Comparison of ENCODE assay signal across 22 cellular contexts in the genomic region with DNA sequence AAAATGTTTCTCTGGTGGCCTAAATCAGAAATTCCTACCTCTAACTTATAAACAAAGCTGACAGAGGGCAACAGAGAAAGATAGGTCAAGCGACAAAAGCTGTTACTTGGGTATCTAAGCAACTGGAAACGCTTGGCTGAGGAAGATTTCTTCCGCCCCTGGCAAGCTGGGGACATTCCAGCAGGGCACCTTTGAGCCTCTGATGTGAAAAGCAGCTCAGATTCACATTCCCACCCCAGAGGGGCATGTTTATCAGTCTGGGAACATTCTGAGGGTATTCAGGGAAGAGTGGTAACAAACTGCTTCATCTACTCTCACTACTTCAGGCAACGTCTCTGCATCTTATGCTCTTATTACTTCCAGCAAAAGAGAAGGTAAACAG. TPM values are rescaled to one million over a fixed set of nuclear protein-coding genes. Genes with fewer than 3 reads are reported as not detected.
DNase-seq lines count a peak whose midpoint lies in the region; ATAC-seq and TF ChIP-seq lines count a peak whose summit lies in the region.
"Had no signal": no experiment of that assay in that cellular context is flagged by ENCODE, and none has a peak within 500 bp of the region (broad histone marks: within the 10 kb centered on the region; RNA-seq: fewer than 3 reads in every experiment).

No MANE protein-coding gene starts in this region.

- DNase-seq in ACHN (peak; percentile 12), Panc1 (ENCODE audit: low read depth, low spot score) (no peak), endothelial cell (ENCODE audit: low spot score) (no peak), mesothelial cell of epicardium (ENCODE audit: low spot score in 2 of 2, unreplicated experiment in 2 of 2) (no peak), NCI-H2029 treated with DMSO at 0.1 percent for 48 hours (lab: John Stamatoyannopoulos, UW) (no peak), osteoblast (ENCODE audit: insufficient read length, low spot score, missing footprints) (no peak)
- no peak for DNase-seq in effector CD8-positive, alpha-beta T cell (lab: John Stamatoyannopoulos, UW)
- DNase-seq: activated CD4-positive, alpha-beta T cell treated with anti-CD3 and anti-CD28 coated beads, Interleukin-2, amount 10 ng/mL, durations not matched to agents 24 days and 14 days; activated CD8-positive, alpha-beta memory T cell treated with anti-CD3 and anti-CD28 coated beads, Interleukin-2, amount 10 ng/mL, durations not matched to agents 7 days and 5 days; brain microvascular endothelial cell; Caco-2; left ventricle myocardium inferior; NCI-H1694 treated with DMSO at 0.1 percent for 48 hours; NCI-H2227 treated with DMSO at 0.1 percent for 48 hours; NCI-H774; SHP77 had no signal

- no peak overlapping the region for H3K4me2 ChIP-seq in osteoblast (ENCODE audit: insufficient read depth, low read length)

- H3K36me3 Mint-ChIP-seq in endothelial cell (ENCODE audit: low read depth, unreplicated experiment) (no peaks in the 10 kb centered on the region), mesothelial cell of epicardium (no peaks in the 10 kb centered on the region)
- H3K36me3 Mint-ChIP-seq: activated CD8-positive, alpha-beta memory T cell treated with anti-CD3 and anti-CD28 coated beads, Interleukin-2, amount 10 ng/mL, durations not matched to agents 7 days and 5 days had no signal

- CTCF ChIA-PET in Panc1 (lab: Charles Lee) = interaction anchor here (0.6 kb wide), 1 partner anchor 74 kb away, joined by 3 read pairs; no protein-coding TSS in a partner anchor

- H3K27ac Mint-ChIP-seq in endothelial cell (ENCODE audit: unreplicated experiment) (peak overlapping the region; percentile 5), mesothelial cell of epicardium (peak overlapping the region; percentile 86)
- H3K27ac Mint-ChIP-seq: activated CD4-positive, alpha-beta T cell treated with anti-CD3 and anti-CD28 coated beads, Interleukin-2, amount 10 ng/mL, durations not matched to agents 24 days and 14 days; activated CD8-positive, alpha-beta memory T cell treated with anti-CD3 and anti-CD28 coated beads, Interleukin-2, amount 10 ng/mL, durations not matched to agents 7 days and 5 days; activated T-helper 2 cell treated with anti-CD3 and anti-CD28 coated beads, Interferon-gamma antibody, Interleukin-2, Interleukin-4, amounts not matched to agents 10 μg/mL and 5 μg/mL and 100 μg/mL, durations not matched to agents 14 hours and 24 hours and 36 hours had no signal

- no TSS peak for BruUV-seq in Panc1 (replicated peaks; lab: Mats Ljungman, UMichigan)

- H3K4me1 Mint-ChIP-seq in endothelial cell (ENCODE audit: unreplicated experiment) (peaks cover 8% of the 10 kb centered on the region), mesothelial cell of epicardium (peaks cover 28% of the 10 kb centered on the region)

- no peak overlapping the region for H3K4me3 ChIP-seq in Panc1 (ENCODE audit: low read depth in 2 of 2, low read length in 2 of 2)
- H3K4me3 ChIP-seq in osteoblast (ENCODE audit: insufficient read depth, low read length) = no peak overlapping the region
- H3K4me3 ChIP-seq: coronary artery, left ventricle myocardium inferior had no signal

- H3K4me1 ChIP-seq in Panc1 (ENCODE audit: control insufficient read depth, insufficient read depth, low read length) (no peaks in the 10 kb centered on the region; the same call in 1 of the 2 replicates), osteoblast (ENCODE audit: insufficient read depth, low read length) (peaks cover 3% of the 10 kb centered on the region)

- in situ Hi-C loops in ACHN (cut with HindIII; ENCODE audit: low pct_ligation_motif_present, low pct_unique_long_range_greater_than_20kb, low sequenced_read_pairs) (no loop called here), Panc1 (cut with HindIII; ENCODE audit: low pct_unique_long_range_greater_than_20kb, low sequenced_read_pairs) (no loop called here)

- intact Hi-C loops in Panc1 (cut with micrococcal nuclease; ENCODE audit: unreplicated experiment) = no loop called here

- peak overlapping the region; percentile 65; the same call in 1 of the 2 replicates for H3K27ac ChIP-seq in Panc1 (ENCODE audit: low read length)
- H3K27ac ChIP-seq in osteoblast (ENCODE audit: low read depth, low read length) = no peak overlapping the region
- H3K27ac ChIP-seq: brain microvascular endothelial cell, coronary artery, left ventricle myocardium inferior had no signal

- H4K20me1 ChIP-seq in osteoblast (ENCODE audit: insufficient read depth, low read length) = no peaks in the 10 kb centered on the region

- peaks cover 4% of the 10 kb centered on the region for H3K27me3 Mint-ChIP-seq in endothelial cell (ENCODE audit: unreplicated experiment)
- H3K27me3 Mint-ChIP-seq in mesothelial cell of epicardium (ENCODE audit: low read depth) = peaks cover 15% of the 10 kb centered on the region

- ATAC-seq in Panc1 (no peak), GM19455 (IDR thresholded peaks at IDR 0.05; ENCODE audit: unreplicated experiment) (no peak)
- ATAC-seq: activated CD8-positive, alpha-beta memory T cell treated with anti-CD3 and anti-CD28 coated beads, Interleukin-2, amount 10 ng/mL, durations not matched to agents 7 days and 5 days; sciatic nerve had no signal

- H3K9me3 Mint-ChIP-seq in endothelial cell (ENCODE audit: unreplicated experiment) (no peaks in the 10 kb centered on the region), mesothelial cell of epicardium (no peaks in the 10 kb centered on the region)
- H3K9me3 Mint-ChIP-seq: activated CD4-positive, alpha-beta T cell treated with anti-CD3 and anti-CD28 coated beads, Interleukin-2, amount 10 ng/mL, durations not matched to agents 24 days and 14 days; activated T-helper 2 cell treated with anti-CD3 and anti-CD28 coated beads, Interferon-gamma antibody, Interleukin-2, Interleukin-4, amounts not matched to agents 10 μg/mL and 5 μg/mL and 100 μg/mL, durations not matched to agents 14 hours and 24 hours and 36 hours had no signal

- TF ChIP-seq CTCF in Panc1 (IDR thresholded peaks at IDR 0.05) (no peak), endothelial cell (IDR thresholded peaks at IDR 0.05; ENCODE audit: unreplicated experiment) (no peak), mesothelial cell of epicardium (IDR thresholded peaks at IDR 0.05; ENCODE audit: unreplicated experiment) (no peak), osteoblast (IDR thresholded peaks at IDR 0.05; ENCODE audit: extremely low read depth, low read depth, low read length) (no peak)

- H3K79me2 ChIP-seq in osteoblast (ENCODE audit: insufficient read depth, low read length) = no peaks in the 10 kb centered on the region

- H3K9me3 ChIP-seq in Panc1 (ENCODE audit: control insufficient read depth, insufficient read depth, low read depth, low read length) (no peaks in the 10 kb centered on the region), osteoblast (ENCODE audit: low read depth, low read length) (no peaks in the 10 kb centered on the region)
- H3K9me3 ChIP-seq: Caco-2, left ventricle myocardium inferior had no signal

- no peak overlapping the region for H3K4me3 Mint-ChIP-seq in endothelial cell (ENCODE audit: unreplicated experiment)
- H3K4me3 Mint-ChIP-seq in mesothelial cell of epicardium = no peak overlapping the region
- H3K4me3 Mint-ChIP-seq: activated CD4-positive, alpha-beta T cell treated with anti-CD3 and anti-CD28 coated beads, Interleukin-2, amount 10 ng/mL, durations not matched to agents 24 days and 14 days; activated CD8-positive, alpha-beta memory T cell treated with anti-CD3 and anti-CD28 coated beads, Interleukin-2, amount 10 ng/mL, durations not matched to agents 7 days and 5 days had no signal

- POLR2A ChIA-PET in Panc1 (lab: Charles Lee) = interaction anchor here (0.6 to 0.7 kb wide), 2 partner anchors 170 to 579 kb away, joined by 3 to 5 read pairs; no protein-coding TSS in a partner anchor

- peaks cover 5% of the 10 kb centered on the region for H3K27me3 ChIP-seq in Panc1 (ENCODE audit: control insufficient read depth, insufficient read depth, low read length)
- peaks cover 30% of the 10 kb centered on the region for H3K27me3 ChIP-seq in osteoblast (ENCODE audit: insufficient read depth, low read length)
- H3K27me3 ChIP-seq: brain microvascular endothelial cell had no signal

- H2AFZ ChIP-seq in osteoblast (ENCODE audit: low read length) = no peak overlapping the region

- H3K36me3 ChIP-seq in Panc1 (ENCODE audit: control insufficient read depth, insufficient read depth, low read length) (no peaks in the 10 kb centered on the region; the same call in none of the 2 replicates), osteoblast (ENCODE audit: insufficient read depth, low read length) (no peaks in the 10 kb centered on the region)
- H3K36me3 ChIP-seq: brain microvascular endothelial cell, left ventricle myocardium inferior had no signal

RNA-seq across cellular contexts. Expression of a gene that starts 3.5 kb away (rescaled TPM):
- total RNA-seq in Panc1 (2021; ENCODE audit: unreplicated experiment) (16.1 TPM), endothelial cell (ENCODE audit: unreplicated experiment) (2.0 TPM), mesothelial cell of epicardium (18.7 to 20.2 TPM (median 18.7 TPM) in 3 replicates), osteoblast (under 0.01 and 0.29 TPM in 2 replicates)
- polyA plus RNA-seq in Panc1 (2012; ENCODE audit: insufficient read length) = 6.5 TPM
- total RNA-seq: activated CD4-positive, alpha-beta T cell treated with anti-CD3 and anti-CD28 coated beads, Interleukin-2, amount 10 ng/mL, durations not matched to agents 24 days and 14 days; activated CD8-positive, alpha-beta memory T cell treated with anti-CD3 and anti-CD28 coated beads, Interleukin-2, amount 10 ng/mL, durations not matched to agents 7 days and 5 days; activated T-helper 2 cell treated with anti-CD3 and anti-CD28 coated beads, Interferon-gamma antibody, Interleukin-2, Interleukin-4, amounts not matched to agents 10 μg/mL and 5 μg/mL and 100 μg/mL, durations not matched to agents 14 hours and 24 hours and 36 hours; endothelial cell of umbilical vein; OCI-LY7 had no signal
